Comparison of ENCODE assay signal across 1 cellular context in genomic region chr15:59622289-59622688, GRCh38.
TF ChIP-seq lines count a peak whose summit lies in the region.

No MANE protein-coding gene starts in this region.

TF ChIP-seq in K562, 482 proteins besides CTCF, POLR2A, EP300 and RAD21 (continued from another document):
- no peak for TF ChIP-seq SRSF7 (optimal IDR thresholded peaks at IDR 0.05; ENCODE audit: low read depth, low read length)
- no peak for TF ChIP-seq THRB (CRISPR knock-in tag; conservative IDR thresholded peaks at IDR 0.05)
- TF ChIP-seq ZNF384 (IDR thresholded peaks at IDR 0.05; ENCODE audit: low read depth, low read length), result no peak
- no peak for TF ChIP-seq ZNF212 (CRISPR knock-in tag; IDR thresholded peaks at IDR 0.05)
- TF ChIP-seq JUND (IDR thresholded peaks at IDR 0.05; ENCODE audit: borderline replicate concordance, low read depth, low read length), result 0 out of 2 replicates have a peak, but pooled peaks have one; percentile 23
- TF ChIP-seq JUND (tag; IDR thresholded peaks at IDR 0.05; ENCODE audit: borderline replicate concordance, low read depth, low read length), result no peak
- TF ChIP-seq, protein P1, sequence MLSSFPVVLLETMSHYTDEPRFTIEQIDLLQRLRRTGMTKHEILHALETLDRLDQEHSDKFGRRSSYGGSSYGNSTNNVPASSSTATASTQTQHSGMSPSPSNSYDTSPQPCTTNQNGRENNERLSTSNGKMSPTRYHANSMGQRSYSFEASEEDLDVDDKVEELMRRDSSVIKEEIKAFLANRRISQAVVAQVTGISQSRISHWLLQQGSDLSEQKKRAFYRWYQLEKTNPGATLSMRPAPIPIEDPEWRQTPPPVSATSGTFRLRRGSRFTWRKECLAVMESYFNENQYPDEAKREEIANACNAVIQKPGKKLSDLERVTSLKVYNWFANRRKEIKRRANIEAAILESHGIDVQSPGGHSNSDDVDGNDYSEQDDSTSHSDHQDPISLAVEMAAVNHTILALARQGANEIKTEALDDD (IDR thresholded peaks at IDR 0.05), result peak; percentile 82
- TF ChIP-seq DPF2 (IDR thresholded peaks at IDR 0.05), result no peak
- TF ChIP-seq SNIP1 (IDR thresholded peaks at IDR 0.05; ENCODE audit: low read depth), result no peak
- no peak for TF ChIP-seq NFATC3 (IDR thresholded peaks at IDR 0.05)
- TF ChIP-seq, protein P2, sequence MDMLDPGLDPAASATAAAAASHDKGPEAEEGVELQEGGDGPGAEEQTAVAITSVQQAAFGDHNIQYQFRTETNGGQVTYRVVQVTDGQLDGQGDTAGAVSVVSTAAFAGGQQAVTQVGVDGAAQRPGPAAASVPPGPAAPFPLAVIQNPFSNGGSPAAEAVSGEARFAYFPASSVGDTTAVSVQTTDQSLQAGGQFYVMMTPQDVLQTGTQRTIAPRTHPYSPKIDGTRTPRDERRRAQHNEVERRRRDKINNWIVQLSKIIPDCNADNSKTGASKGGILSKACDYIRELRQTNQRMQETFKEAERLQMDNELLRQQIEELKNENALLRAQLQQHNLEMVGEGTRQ (CRISPR knock-in tag; IDR thresholded peaks at IDR 0.05), result no peak
- no peak for TF ChIP-seq KAT2B (IDR thresholded peaks at IDR 0.05; ENCODE audit: low read depth, low read length)
- no peak for TF ChIP-seq TBL1XR1 (IDR thresholded peaks at IDR 0.05; ENCODE audit: low read length in 2 of 2)
- TF ChIP-seq GATAD2A (IDR thresholded peaks at IDR 0.05), result no peak
- TF ChIP-seq PPARD (CRISPR knock-in tag; IDR thresholded peaks at IDR 0.05), result no peak
- no peak for TF ChIP-seq CHD2 (IDR thresholded peaks at IDR 0.05; ENCODE audit: low read depth, low read length)
- TF ChIP-seq JUN (IDR thresholded peaks at IDR 0.05; ENCODE audit: borderline replicate concordance, low read depth, low read length), result no peak
- no peak for TF ChIP-seq JUN (CRISPR knock-in tag; IDR thresholded peaks at IDR 0.05; ENCODE audit: borderline replicate concordance)
- no peak for TF ChIP-seq EGR1 (conservative IDR thresholded peaks at IDR 0.05)
- peak; percentile 20 for TF ChIP-seq MEIS2 (IDR thresholded peaks at IDR 0.05; ENCODE audit: partially characterized antibody)
- TF ChIP-seq SMC3 (conservative IDR thresholded peaks at IDR 0.05; ENCODE audit: insufficient read depth, low read depth, low read length), result 0 out of 2 replicates have a peak, but pooled peaks have one; percentile 17
- TF ChIP-seq POLR2AphosphoS5 (IDR thresholded peaks at IDR 0.05; ENCODE audit: control insufficient read depth, insufficient read depth, low read depth, low read length), result no peak
- TF ChIP-seq CXXC5 (CRISPR knock-in tag; IDR thresholded peaks at IDR 0.05), result no peak
- no peak for TF ChIP-seq PTTG1 (tag; IDR thresholded peaks at IDR 0.05; ENCODE audit: low read depth)
- TF ChIP-seq NFIX (CRISPR knock-in tag; IDR thresholded peaks at IDR 0.05; ENCODE audit: low read depth), result no peak
- no peak for TF ChIP-seq YY1 (IDR thresholded peaks at IDR 0.05; ENCODE audit: borderline replicate concordance in 1 of 3, control insufficient read depth in 1 of 3, extremely low read depth in 1 of 3, insufficient read depth in 3 of 3, insufficient read length in 1 of 3, insufficient replicate concordance in 2 of 3, low read depth in 1 of 3, low read length in 2 of 3)
- no peak for TF ChIP-seq TOE1 (IDR thresholded peaks at IDR 0.05; ENCODE audit: borderline replicate concordance)
- no peak for TF ChIP-seq TOE1 (CRISPR knock-in tag; IDR thresholded peaks at IDR 0.05; ENCODE audit: borderline replicate concordance, low read depth)
- TF ChIP-seq HBP1 (CRISPR knock-in tag; IDR thresholded peaks at IDR 0.05), result no peak
- no peak for TF ChIP-seq PTBP1 (IDR thresholded peaks at IDR 0.05; ENCODE audit: low read depth, low read length)
- no peak for TF ChIP-seq CHCHD3 (CRISPR knock-in tag; IDR thresholded peaks at IDR 0.05)
- TF ChIP-seq TFAM (CRISPR knock-in tag; conservative IDR thresholded peaks at IDR 0.05), result no peak
- no peak for TF ChIP-seq KAT7 (CRISPR knock-in tag; IDR thresholded peaks at IDR 0.05; ENCODE audit: borderline replicate concordance)
TF ChIP-seq in K562: peak in this region for 4.
